In genomic region chr20:38177201-38177600, GRCh38 we compare ENCODE assay signal across 1 cellular context.
TF ChIP-seq lines count a peak whose summit lies in the region.

No MANE protein-coding gene starts in this region.

TF ChIP-seq in HepG2, 621 proteins besides CTCF, POLR2A, EP300 and RAD21:
- TF ChIP-seq MXD4 (CRISPR knock-in tag; IDR thresholded peaks at IDR 0.05) = no peak
- TF ChIP-seq ZNF619 (CRISPR knock-in tag; IDR thresholded peaks at IDR 0.05) = 0 out of 2 replicates have a peak, but pooled peaks have one; percentile 23
